In the genomic region with DNA sequence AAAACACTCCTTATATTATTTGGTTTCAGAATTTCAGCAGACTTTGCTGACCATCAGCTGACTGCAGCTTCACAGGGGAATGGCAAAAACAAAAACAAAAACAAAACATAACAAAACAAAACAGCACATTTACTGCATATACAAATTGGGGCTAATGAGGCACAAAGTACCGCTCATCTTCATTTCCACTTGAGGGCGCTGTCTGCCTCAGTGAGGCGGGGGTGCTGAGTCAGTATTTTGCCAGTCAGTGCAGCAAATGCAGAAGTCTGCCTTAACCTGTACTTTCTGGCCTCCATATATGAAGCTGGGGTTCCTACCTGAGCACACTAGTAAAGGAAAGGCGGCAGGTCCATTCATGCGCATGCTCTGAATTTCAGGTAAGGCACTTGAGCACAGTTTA, we compare ENCODE assay signal across 9 cellular contexts. TPM values are rescaled to one million over a fixed set of nuclear protein-coding genes. Genes with fewer than 3 reads are reported as not detected.
DNase-seq lines count a peak whose midpoint lies in the region; TF ChIP-seq lines count a peak whose summit lies in the region.
"Had no signal": no experiment of that assay in that cellular context is flagged by ENCODE, and none has a peak within 500 bp of the region (broad histone marks: within the 10 kb centered on the region; RNA-seq: fewer than 3 reads in every experiment).

No MANE protein-coding gene starts in this region.

- TF ChIP-seq POLR2A in lower leg skin (IDR thresholded peaks at IDR 0.05) = no peak

- no peaks in the 10 kb centered on the region for H3K27me3 Mint-ChIP-seq in endothelial cell (ENCODE audit: unreplicated experiment)
- H3K27me3 Mint-ChIP-seq: central memory CD8-positive, alpha-beta T cell had no signal

- intact Hi-C loops in lower leg skin (cut with DNase I; ENCODE audit: low total_unique reads) = no loop called here

- no peaks in the 10 kb centered on the region for H3K4me1 Mint-ChIP-seq in endothelial cell (ENCODE audit: unreplicated experiment)
- H3K4me1 Mint-ChIP-seq: central memory CD8-positive, alpha-beta T cell had no signal

- 55 to 59% methylated on average over 5 of the region's 5 CpGs for WGBS in lower leg skin, 2 donors

- H3K4me3 Mint-ChIP-seq in endothelial cell (ENCODE audit: unreplicated experiment) = no peak overlapping the region
- H3K4me3 Mint-ChIP-seq: central memory CD8-positive, alpha-beta T cell had no signal

- H3K4me3 ChIP-seq in lower leg skin (ENCODE audit: low read depth, poor library complexity, severe bottlenecking) = no peak overlapping the region

- H3K36me3 Mint-ChIP-seq in endothelial cell (ENCODE audit: low read depth, unreplicated experiment) = no peaks in the 10 kb centered on the region

- H3K27ac Mint-ChIP-seq in endothelial cell (ENCODE audit: unreplicated experiment) = no peak overlapping the region

- no peaks in the 10 kb centered on the region for H3K9me3 Mint-ChIP-seq in endothelial cell (ENCODE audit: unreplicated experiment)
- H3K9me3 Mint-ChIP-seq: central memory CD8-positive, alpha-beta T cell had no signal

- TF ChIP-seq CTCF in endothelial cell (IDR thresholded peaks at IDR 0.05; ENCODE audit: unreplicated experiment) (peak; percentile 70), lower leg skin (IDR thresholded peaks at IDR 0.05) (no peak)

- DNase-seq in NK-92 treated with Interleukin-12 subunit alpha and Interleukin-12 subunit beta, amount 100 ng/mL, for 24 hours (lab: John Stamatoyannopoulos, UW) = peak; percentile 8
- DNase-seq in NK-92 (lab: John Stamatoyannopoulos, UW; ENCODE audit: unreplicated experiment) (no peak), HPDE6-E6E7 (ENCODE audit: extremely low spot score) (peak; percentile 9), UCSD-AML1 (lab: John Stamatoyannopoulos, UW; ENCODE audit: unreplicated experiment) (peak; percentile 64), endothelial cell (ENCODE audit: low spot score) (peak; percentile 60), NCI-H1436 treated with DMSO at 0.1 percent for 48 hours (lab: John Stamatoyannopoulos, UW) (no peak), lower leg skin (ENCODE audit: low spot score in 2 of 2) (no peak)
- peak; percentile 40 to 45 for DNase-seq in stimulated activated CD4-positive, alpha-beta T cell treated with anti-CD3 and anti-CD28 coated beads, Interleukin-15, amount 100 ng/mL, for 48 hours (ENCODE audit: low read depth in 2 of 2)

RNA-seq across cellular contexts. Expression of a gene that starts 13.5 kb away (rescaled TPM):
- total RNA-seq in endothelial cell (ENCODE audit: unreplicated experiment) = not detected
- 1 to 10 TPM in 2 of 4 donors, not detected in 2; 3.6 to 4.1 TPM for total RNA-seq in lower leg skin

Comparison
In these comparisons a context has a peak if more than half of its experiments do, and no peak if none do; other contexts are left out.
1. DNase-seq: peak in NK-92 treated with Interleukin-12 subunit alpha and Interleukin-12 subunit beta, amount 100 ng/mL, for 24 hours (single experiment), HPDE6-E6E7 (single experiment), UCSD-AML1 (single experiment), endothelial cell (single experiment) and stimulated activated CD4-positive, alpha-beta T cell treated with anti-CD3 and anti-CD28 coated beads, Interleukin-15, amount 100 ng/mL, for 48 hours (2 of 2); none in NK-92 (single experiment), NCI-H1436 treated with DMSO at 0.1 percent for 48 hours (single experiment) and lower leg skin (0 of 2).